In the genomic region with DNA sequence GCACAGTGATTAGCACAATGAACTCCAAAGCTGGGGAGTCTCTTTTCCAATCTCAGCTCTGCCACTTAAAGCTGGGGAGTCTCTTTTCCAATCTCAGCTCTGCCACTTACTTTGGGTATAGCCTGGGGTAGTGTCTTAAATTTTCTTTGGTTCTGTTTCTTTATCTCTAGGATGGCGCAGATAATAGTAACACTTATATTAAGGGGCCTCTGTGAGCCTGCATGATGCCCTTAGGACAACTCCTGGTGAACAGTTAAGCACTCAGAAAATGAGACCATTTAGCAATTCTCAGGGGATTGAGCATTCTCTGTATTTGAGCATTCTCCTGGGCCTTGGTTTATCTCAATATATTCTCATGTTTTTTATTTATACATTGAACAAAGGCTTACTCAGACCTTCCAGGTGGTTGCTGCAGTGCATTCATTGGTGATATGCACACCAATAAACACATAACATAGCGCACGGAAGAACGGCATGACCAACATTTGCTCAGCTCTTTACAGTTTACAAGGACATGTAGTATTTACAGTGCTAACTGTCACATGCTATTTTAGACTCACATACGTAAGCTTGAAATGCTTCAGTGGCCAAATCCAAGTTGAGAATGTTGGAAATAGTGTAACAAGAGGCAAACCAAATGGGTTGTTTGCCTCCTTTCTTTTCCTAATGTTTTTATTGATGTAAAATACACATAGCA, we compare ENCODE assay signal across 13 cellular contexts.
"Had no signal": no experiment of that assay in that cellular context is flagged by ENCODE, and none has a peak within 500 bp of the region (broad histone marks: within the 10 kb centered on the region; RNA-seq: fewer than 3 reads in every experiment).

No MANE protein-coding gene starts in this region.

- H3K9me3 ChIP-seq: esophagus squamous epithelium, transverse colon had no signal

- H3K36me3 ChIP-seq: esophagus squamous epithelium, left lung, spleen, transverse colon had no signal

- H3K27me3 ChIP-seq: esophagus squamous epithelium, left lung, spleen, transverse colon had no signal

- H3K4me3 ChIP-seq: esophagus squamous epithelium, left lung, spleen, transverse colon had no signal

- H3K4me1 ChIP-seq: esophagus squamous epithelium, left lung, spleen, transverse colon had no signal

- H3K27ac ChIP-seq: esophagus squamous epithelium, left lung, spleen, transverse colon, VCaP had no signal

- DNase-seq: activated CD4-positive, alpha-beta T cell treated with anti-CD3 and anti-CD28 coated beads for 48 hours; activated CD8-positive, alpha-beta T cell treated with anti-CD3 and anti-CD28 coated beads, Interleukin-2, amount 10 ng/mL, durations not matched to agents 7 days and 5 days; activated naive CD4-positive, alpha-beta T cell; esophagus squamous epithelium; foreskin fibroblast; islet precursor cell; left lung; occipital lobe; spleen; stimulated activated CD4-positive, alpha-beta T cell treated with anti-CD3 and anti-CD28 coated beads, Interleukin-1b, Interleukin-23, amount 100 ng/mL, for 48 hours; T1000; transverse colon had no signal
